27 cellular contexts compared by ENCODE assay signal in genomic region chr17:52709724-52710123, GRCh38.
"Had no signal": no experiment of that assay in that cellular context is flagged by ENCODE, and none has a peak within 500 bp of the region (broad histone marks: within the 10 kb centered on the region; RNA-seq: fewer than 3 reads in every experiment).

No MANE protein-coding gene starts in this region.

- FAIRE-seq: colon, frontal cortex had no signal

- H3K36me3 ChIP-seq: WERI-Rb-1 had no signal

- H3K4me3 ChIP-seq: body of pancreas, dorsolateral prefrontal cortex had no signal

- DNase-seq: activated B cell treated with CpG ODN at 0.5 μM for 24 hours; activated CD4-positive, alpha-beta T cell treated with anti-CD3 and anti-CD28 coated beads for 48 hours; activated CD4-positive, alpha-beta T cell treated with anti-CD3 and anti-CD28 coated beads, Interleukin-2, amount 50 U/mL, for 1 hour; activated CD4-positive, alpha-beta T cell treated with anti-CD3 and anti-CD28 coated beads, Interleukin-2, amount 50 U/mL, for 48 hours; activated CD8-positive, alpha-beta memory T cell treated with anti-CD3 and anti-CD28 coated beads for 24 hours; activated CD8-positive, alpha-beta T cell treated with anti-CD3 and anti-CD28 coated beads for 36 hours; activated effector memory CD4-positive, alpha-beta T cell treated with Interleukin-2 at 50 U/mL for 16 hours; activated gamma-delta T cell treated with Interleukin-2 at 50 U/mL for 16 hours; activated naive CD4-positive, alpha-beta T cell treated with anti-CD3 and anti-CD28 coated beads, Interleukin-2, amount 50 U/mL, for 16 hours; activated naive CD4-positive, alpha-beta T cell treated with Interleukin-2 at 50 U/mL for 16 hours; activated T-cell treated with anti-CD3 and anti-CD28 coated beads, Interleukin-2, amount 50 U/mL, for 4 hours; amniotic stem cell; anterior cingulate cortex; body of pancreas; caudate nucleus; dorsolateral prefrontal cortex; effector memory CD4-positive, alpha-beta T cell; foreskin fibroblast; glutamatergic neuron; T1000; WERI-Rb-1 had no signal

- H3K9me3 ChIP-seq: body of pancreas had no signal

- H3K27me3 ChIP-seq: body of pancreas had no signal

- H3K4me1 ChIP-seq: body of pancreas had no signal

- H3K27ac ChIP-seq: body of pancreas, dorsolateral prefrontal cortex, WERI-Rb-1 had no signal

- ATAC-seq: activated CD4-positive, CD25-positive, alpha-beta regulatory T cell treated with anti-CD3 and anti-CD28 coated beads, Interleukin-2, amount 50 U/mL, for 24 hours; activated CD8-positive, alpha-beta T cell treated with anti-CD3 and anti-CD28 coated beads for 36 hours; activated T-helper 17 cell treated with anti-CD3 and anti-CD28 coated beads, Interleukin-2, amount 50 U/mL, for 72 hours; body of pancreas; esophagus mucosa; T-helper 17 cell had no signal
